ENCODE assay signal across 8 cellular contexts in the genomic region with DNA sequence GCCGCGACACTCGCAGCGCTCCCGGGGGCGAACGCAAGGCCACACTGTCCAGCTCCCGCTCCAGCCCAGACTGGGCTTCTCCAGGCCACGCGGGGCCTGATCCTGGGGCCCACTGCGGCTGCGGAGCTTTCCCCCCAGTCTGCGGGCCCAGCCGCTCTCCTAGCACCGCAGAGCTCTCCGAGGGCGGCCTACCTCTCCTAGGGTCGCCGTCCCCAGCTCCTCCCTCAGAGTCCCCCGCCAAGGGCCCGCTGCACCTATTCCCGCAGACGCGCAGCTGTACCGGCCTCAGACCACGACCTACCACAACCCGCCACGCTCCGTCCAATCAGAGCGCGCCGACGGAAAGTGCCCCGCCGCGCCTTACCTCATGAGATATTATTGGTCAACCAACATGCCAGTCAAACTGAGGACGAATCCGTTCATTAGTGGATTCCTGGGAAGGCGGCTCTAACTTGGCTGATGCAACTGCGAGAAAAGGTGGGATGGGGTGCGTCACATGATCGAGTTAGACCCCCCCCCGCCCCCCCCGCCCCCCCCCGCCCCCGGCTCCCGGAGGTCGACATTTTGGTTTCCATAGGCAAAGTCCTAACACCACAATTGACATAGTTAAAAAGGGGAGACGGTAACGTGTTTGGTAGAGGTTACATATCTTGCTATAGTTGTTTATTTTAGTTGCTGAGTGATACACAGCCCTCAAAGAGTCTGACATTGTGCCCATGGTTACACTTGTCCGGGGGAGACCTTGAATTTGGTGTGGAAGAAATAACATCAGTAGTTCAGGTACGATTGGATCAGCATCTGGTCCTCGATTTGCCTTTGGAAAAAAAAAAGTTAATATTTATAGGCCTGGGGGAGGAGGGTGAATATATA. TPM values are rescaled to one million over a fixed set of nuclear protein-coding genes. Genes with fewer than 3 reads are reported as not detected.
DNase-seq lines count a peak whose midpoint lies in the region; ATAC-seq and TF ChIP-seq lines count a peak whose summit lies in the region.

Gene AARS1 (minus strand): TSS at position 278 of the 870 bp plus-strand sequence. CDS start 6,743 bp downstream, outside the sequence.

- DNase-seq in NCI-H1436 (lab: John Stamatoyannopoulos, UW), result peak; percentile 99
- peak; percentile 92 for DNase-seq in T follicular helper cell (ENCODE audit: low read depth)
- peak; percentile 97 for DNase-seq in cardiac septum (ENCODE audit: low spot score)
- DNase-seq in pons (ENCODE audit: low spot score), result peak; percentile 99
- peak; percentile 97 for DNase-seq in type B pancreatic cell (ENCODE audit: extremely low spot score, unreplicated experiment)

- peak within 1 kb of the TSS; percentile 100 for H3K4me3 Mint-ChIP-seq in type B pancreatic cell

- H3K4me3 ChIP-seq in GM12875 (ENCODE audit: low read depth, low read length), result peak within 1 kb of the TSS; percentile 81

- H3K27ac Mint-ChIP-seq in type B pancreatic cell, result peak within 1 kb of the TSS; percentile 100

- TF ChIP-seq CTCF in GM12875 (IDR thresholded peaks at IDR 0.05; ENCODE audit: borderline replicate concordance, insufficient read depth, low read depth, low read length), result no peak
- no peak for TF ChIP-seq CTCF in type B pancreatic cell (conservative IDR thresholded peaks at IDR 0.05)

- H3K36me3 Mint-ChIP-seq in type B pancreatic cell, result peaks cover 4% of the 10 kb centered on the region

- ATAC-seq in HG02798 (IDR thresholded peaks at IDR 0.05; ENCODE audit: poor library complexity, unreplicated experiment), result peak; percentile 98

- WGBS in adipose tissue, 3 donors, result 1 to 2% (median 2%) methylated on average over 53 of the region's 53 CpGs

- peaks cover 12% of the 10 kb centered on the region for H3K4me1 Mint-ChIP-seq in type B pancreatic cell (ENCODE audit: unreplicated experiment)

- intact Hi-C loops in cardiac septum (cut with DNase I), result no loop called here

- no peaks in the 10 kb centered on the region for H3K9me3 Mint-ChIP-seq in type B pancreatic cell

- H3K27ac ChIP-seq in adipose tissue (ENCODE audit: low read depth, low read length), result no peak within 1 kb of the TSS

- H3K27me3 Mint-ChIP-seq in type B pancreatic cell, result no peaks in the 10 kb centered on the region

RNA-seq across cellular contexts. Expression of gene AARS1, which starts in this region (rescaled TPM):
- polyA plus RNA-seq in adipose tissue, result 10 to 100 TPM; 35.2 to 61.1 (median 39.0) TPM
- 57.2 TPM for total RNA-seq in cardiac septum
- 112 and 123 TPM in 2 replicates for total RNA-seq in type B pancreatic cell (ENCODE audit: low replicate concordance)
